ENCODE assay signal across 26 cellular contexts in genomic region chr15:43876872-43877271, GRCh38.
"Had no signal": no experiment of that assay in that cellular context is flagged by ENCODE, and none has a peak within 500 bp of the region (broad histone marks: within the 10 kb centered on the region; RNA-seq: fewer than 3 reads in every experiment).

No MANE protein-coding gene starts in this region.

- H3K4me3 ChIP-seq: MG63 had no signal

- ATAC-seq: activated CD8-positive, alpha-beta T cell treated with anti-CD3 and anti-CD28 coated beads, Interleukin-2, amount 10 ng/mL, durations not matched to agents 7 days and 5 days; activated naive CD8-positive, alpha-beta T cell treated with anti-CD3 and anti-CD28 coated beads, Interleukin-2, amount 50 U/mL, for 24 hours; Panc1 had no signal

- DNase-seq: activated CD4-positive, alpha-beta T cell treated with anti-CD3 and anti-CD28 coated beads for 1 hour; activated CD4-positive, alpha-beta T cell treated with anti-CD3 and anti-CD28 coated beads, Interleukin-2, amount 10 ng/mL, durations not matched to agents 7 days and 5 days; activated CD4-positive, alpha-beta T cell treated with anti-CD3 and anti-CD28 coated beads, Interleukin-2, amount 50 U/mL, for 48 hours; activated CD4-positive, CD25-positive, alpha-beta regulatory T cell; activated CD8-positive, alpha-beta memory T cell treated with anti-CD3 and anti-CD28 coated beads, Interleukin-2, amount 50 U/mL, for 48 hours; activated CD8-positive, alpha-beta T cell treated with anti-CD3 and anti-CD28 coated beads, Interleukin-2, amount 10 ng/mL, durations not matched to agents 7 days and 5 days; activated effector memory CD4-positive, alpha-beta T cell treated with Interleukin-2 at 50 U/mL for 16 hours; activated naive CD4-positive, alpha-beta T cell treated with anti-CD3 and anti-CD28 coated beads, Interleukin-2, amount 10 ng/mL, durations not matched to agents 7 days and 5 days; activated naive CD8-positive, alpha-beta T cell treated with anti-CD3 and anti-CD28 coated beads, Interleukin-2, amount 50 U/mL, for 24 hours; anterior cingulate cortex; Kasumi-1; KG1; MG63; NCI-H1048; NCI-H1105 treated with DMSO at 0.1 percent for 48 hours; NCI-H1436 treated with DMSO at 0.1 percent for 48 hours; NCI-H1694 treated with DMSO at 0.1 percent for 48 hours; NCI-H2029; NCI-H345; NCI-H524 treated with DMSO at 0.1 percent for 48 hours; SW 1271; T-helper 1 cell; T-helper 2 cell; T-helper 9 cell; WERI-Rb-1 had no signal

- H3K9me3 ChIP-seq: MG63 had no signal

- H3K27ac ChIP-seq: WERI-Rb-1 had no signal

- H3K27me3 ChIP-seq: MG63 had no signal
